Comparison of ENCODE assay signal across 11 cellular contexts in the genomic region with DNA sequence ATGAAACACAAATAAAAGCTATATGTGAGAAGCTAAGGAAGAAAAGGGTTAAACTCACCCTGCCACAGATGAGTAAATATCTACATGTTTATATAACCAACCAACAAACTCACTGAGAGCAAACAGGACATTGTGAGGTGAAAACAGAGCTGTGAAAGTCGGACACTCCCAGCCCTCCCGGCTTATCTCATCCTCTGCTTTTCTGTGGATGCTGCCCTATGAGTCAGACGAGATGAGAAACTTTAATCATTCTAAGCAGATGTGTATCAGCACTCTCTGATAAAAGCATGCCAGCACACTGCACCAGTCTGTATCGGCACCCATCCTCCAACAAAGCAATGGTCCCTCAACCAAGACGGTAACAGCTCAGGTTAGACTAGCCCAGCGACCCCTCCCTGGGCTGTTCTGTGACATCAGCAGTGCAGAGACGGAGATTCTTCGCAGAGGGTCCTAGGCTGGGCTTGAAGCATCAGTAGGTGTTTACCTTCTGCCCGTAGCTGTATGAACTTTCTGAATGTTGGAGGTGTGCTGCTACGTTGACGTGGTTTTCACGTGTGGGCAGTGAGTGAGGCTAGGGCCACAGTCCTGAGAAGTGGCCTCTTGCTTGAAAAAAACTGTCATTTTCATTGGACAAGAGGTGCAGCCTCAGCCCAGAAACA.
DNase-seq lines count a peak whose midpoint lies in the region; ATAC-seq and TF ChIP-seq lines count a peak whose summit lies in the region.
"Had no signal": no experiment of that assay in that cellular context is flagged by ENCODE, and none has a peak within 500 bp of the region (broad histone marks: within the 10 kb centered on the region; RNA-seq: fewer than 3 reads in every experiment).

No MANE protein-coding gene starts in this region.

- peak overlapping the region; percentile 40 to 89 for H2BK12ac ChIP-seq in mesenchymal stem cell (ENCODE audit: low read length in 2 of 2)

- CTCF ChIA-PET in MCF 10A (lab: Yijun Ruan, JAX): interaction anchor here (0.5 to 0.9 kb wide), 4 partner anchors 22 to 249 kb away, joined by 3 to 4 read pairs (median 4); no protein-coding TSS in a partner anchor

- H3K14ac ChIP-seq in mesenchymal stem cell (ENCODE audit: low read length in 2 of 2): no peak overlapping the region

- H3K27me3 ChIP-seq in mesenchymal stem cell (ENCODE audit: control insufficient read depth in 1 of 2, insufficient read depth in 1 of 2, low read length in 2 of 2) (peaks cover 0 to 9% of the 10 kb centered on the region in 2 experiments), gastrocnemius medialis (peaks cover 0 to 2% (median 0%) of the 10 kb centered on the region in 3 donors)

- peak; percentile 8 for DNase-seq in ACHN
- peak; percentile 47 for DNase-seq in HT-29 (ENCODE audit: low spot score)
- peak; percentile 18 for DNase-seq in MCF 10A (ENCODE audit: unreplicated experiment)
- DNase-seq in mesenchymal stem cell: peak; percentile 83
- DNase-seq in gastrocnemius medialis: no peak
- no peak for DNase-seq in KG1 (lab: John Stamatoyannopoulos, UW)
- no peak for DNase-seq in NCI-H2081 (lab: John Stamatoyannopoulos, UW)
- no peak for DNase-seq in NCI-H774 (lab: John Stamatoyannopoulos, UW)
- DNase-seq: CD8-positive, alpha-beta memory T cell; central memory CD4-positive, alpha-beta T cell had no signal

- no peaks in the 10 kb centered on the region for H3K36me3 ChIP-seq in mesenchymal stem cell (ENCODE audit: control insufficient read depth in 1 of 2, insufficient read depth in 2 of 2, low read depth in 1 of 2, low read length in 2 of 2)
- no peaks in the 10 kb centered on the region for H3K36me3 ChIP-seq in gastrocnemius medialis

- H3K27ac Mint-ChIP-seq in MCF 10A (ENCODE audit: low read depth, unreplicated experiment): no peak overlapping the region
- H3K27ac Mint-ChIP-seq: CD8-positive, alpha-beta memory T cell; memory B cell had no signal

- TF ChIP-seq CTCF in MCF 10A (IDR thresholded peaks at IDR 0.05; ENCODE audit: unreplicated experiment) (no peak), gastrocnemius medialis (IDR thresholded peaks at IDR 0.05 in 4 of 5, conservative IDR thresholded peaks at IDR 0.05 in 1 of 5) (no peak)

- H3K9me3 ChIP-seq in mesenchymal stem cell (ENCODE audit: control insufficient read depth, low read length) (no peaks in the 10 kb centered on the region), gastrocnemius medialis (no peaks in the 10 kb centered on the region)

- no peak overlapping the region for H2BK5ac ChIP-seq in mesenchymal stem cell (ENCODE audit: low read depth, low read length, poor library complexity, severe bottlenecking)

- H3K79me1 ChIP-seq in mesenchymal stem cell (replicated peaks; ENCODE audit: low read length, poor library complexity, severe bottlenecking): no peaks in the 10 kb centered on the region

- no peak overlapping the region for H2BK15ac ChIP-seq in mesenchymal stem cell (ENCODE audit: low read depth, poor library complexity, severe bottlenecking)

- POLR2A ChIA-PET in MCF 10A (lab: Yijun Ruan, JAX): interaction anchor here (1.1 to 2.2 kb wide), 2 partner anchors 38 to 82 kb away, joined by 4 to 7 read pairs; no protein-coding TSS in a partner anchor

- H3K27ac ChIP-seq in mesenchymal stem cell (ENCODE audit: low read length, poor library complexity, severe bottlenecking): no peak overlapping the region
- H3K27ac ChIP-seq in gastrocnemius medialis: no peak overlapping the region

- peak overlapping the region; percentile 85 for H3K9ac ChIP-seq in mesenchymal stem cell (ENCODE audit: low read length)

- no peak overlapping the region for H3K4me2 ChIP-seq in mesenchymal stem cell (ENCODE audit: low read length, poor library complexity, severe bottlenecking)

- no TSS peak for BruUV-seq in MCF 10A (replicated peaks; lab: Mats Ljungman, UMichigan)

- H3K9me3 Mint-ChIP-seq in MCF 10A (ENCODE audit: unreplicated experiment): no peaks in the 10 kb centered on the region
- H3K9me3 Mint-ChIP-seq: CD8-positive, alpha-beta memory T cell; memory B cell had no signal

- H3K23ac ChIP-seq in mesenchymal stem cell (ENCODE audit: low read length in 2 of 2): no peak overlapping the region

- H3K4me3 ChIP-seq in mesenchymal stem cell (ENCODE audit: insufficient read depth in 1 of 2, low read depth in 1 of 2, low read length in 2 of 2) (peak overlapping the region in 1 of 2 experiments; percentile 60), gastrocnemius medialis (no peak overlapping the region)

- no peak overlapping the region for H2BK120ac ChIP-seq in mesenchymal stem cell (ENCODE audit: low read depth, low read length)

- intact Hi-C loops in MCF 10A (cut with micrococcal nuclease) (no loop called here), gastrocnemius medialis (cut with DNase I; ENCODE audit: low total_unique reads) (no loop called here)

- WGBS in mesenchymal stem cell: 26% methylated on average over 12 of the region's 12 CpGs

- peak overlapping the region; percentile 66 for H4K91ac ChIP-seq in mesenchymal stem cell (ENCODE audit: low read length)

- peaks cover 9% of the 10 kb centered on the region for H3K4me1 Mint-ChIP-seq in MCF 10A (ENCODE audit: insufficient read depth, unreplicated experiment)
- H3K4me1 Mint-ChIP-seq: CD8-positive, alpha-beta memory T cell; memory B cell had no signal

- no peak overlapping the region for H3K4ac ChIP-seq in mesenchymal stem cell (ENCODE audit: low read depth in 1 of 2, low read length in 2 of 2)

- H3K4me1 ChIP-seq in mesenchymal stem cell (ENCODE audit: control insufficient read depth, insufficient read depth, low read depth, low read length) (no peaks in the 10 kb centered on the region), gastrocnemius medialis (no peaks in the 10 kb centered on the region)

- in situ Hi-C loops in ACHN (cut with HindIII; ENCODE audit: low pct_ligation_motif_present, low pct_unique_long_range_greater_than_20kb, low sequenced_read_pairs) (no loop called here), gastrocnemius medialis (cut with MboI; ENCODE audit: low sequenced_read_pairs in 4 of 4) (no loop called here)

- H4K8ac ChIP-seq in mesenchymal stem cell (ENCODE audit: low read length): peak overlapping the region; percentile 76

- no peak for TF ChIP-seq POLR2A in gastrocnemius medialis (IDR thresholded peaks at IDR 0.05)

- no peak overlapping the region for H2AFZ ChIP-seq in mesenchymal stem cell (ENCODE audit: low read depth, low read length)

- H2AK5ac ChIP-seq in mesenchymal stem cell (ENCODE audit: low read length, severe bottlenecking): no peak overlapping the region

- H3K36me3 Mint-ChIP-seq in MCF 10A (ENCODE audit: insufficient read depth, unreplicated experiment): no peaks in the 10 kb centered on the region
- H3K36me3 Mint-ChIP-seq: CD8-positive, alpha-beta memory T cell; memory B cell had no signal

- peak overlapping the region; percentile 44 to 96 for H3K18ac ChIP-seq in mesenchymal stem cell (ENCODE audit: low read depth in 1 of 2, low read length in 2 of 2)

- H3K27me3 Mint-ChIP-seq in MCF 10A (ENCODE audit: insufficient read depth, unreplicated experiment): no peaks in the 10 kb centered on the region

- ATAC-seq in gastrocnemius medialis: no peak

- no peak overlapping the region for H3K4me3 Mint-ChIP-seq in MCF 10A (ENCODE audit: unreplicated experiment)
- H3K4me3 Mint-ChIP-seq: CD8-positive, alpha-beta memory T cell; memory B cell had no signal

Comparison
In these comparisons a context has a peak if more than half of its experiments do, and no peak if none do; other contexts are left out.
1. DNase-seq: peak in ACHN (single experiment), HT-29 (single experiment), MCF 10A (single experiment) and mesenchymal stem cell (single experiment); none in gastrocnemius medialis (0 of 2), KG1 (single experiment), NCI-H2081 (0 of 2) and NCI-H774 (single experiment).